14 cellular contexts compared by ENCODE assay signal in genomic region chr7:94440460-94441039, GRCh38. TPM values are rescaled to one million over a fixed set of nuclear protein-coding genes. Genes with fewer than 3 reads are reported as not detected.
DNase-seq lines count a peak whose midpoint lies in the region; ATAC-seq, FAIRE-seq and TF ChIP-seq lines count a peak whose summit lies in the region.
"Had no signal": no experiment of that assay in that cellular context is flagged by ENCODE, and none has a peak within 500 bp of the region (broad histone marks: within the 10 kb centered on the region; RNA-seq: fewer than 3 reads in every experiment).

No MANE protein-coding gene starts in this region.

- H3K4me3 ChIP-seq in HepG2 (replicated peaks in 1 of 3; ENCODE audit: insufficient read depth in 1 of 3, low read depth in 2 of 3, low read length in 3 of 3) (peak overlapping the region; percentile 15 to 56 (median 38); a peak in 4 of 6 replicates), right lobe of liver (no peak overlapping the region), esophagus muscularis mucosa (no peak overlapping the region)
- H3K4me3 ChIP-seq: gastrocnemius medialis, HAP-1 had no signal

- H3K4me1 ChIP-seq in HepG2 (ENCODE audit: insufficient read depth, low read length) (peaks cover 53% of the 10 kb centered on the region), right lobe of liver (no peaks in the 10 kb centered on the region), esophagus muscularis mucosa (peaks cover 0 to 8% (median 3%) of the 10 kb centered on the region in 4 donors)
- H3K4me1 ChIP-seq: gastrocnemius medialis had no signal

- H3K27me3 ChIP-seq in HepG2 (ENCODE audit: control insufficient read depth in 1 of 2, insufficient read depth in 2 of 2, low read length in 2 of 2) = no peaks in the 10 kb centered on the region
- peaks cover 0 to 5% of the 10 kb centered on the region in 2 donors for H3K27me3 ChIP-seq in right lobe of liver
- H3K27me3 ChIP-seq in esophagus muscularis mucosa = no peaks in the 10 kb centered on the region
- H3K27me3 ChIP-seq: gastrocnemius medialis had no signal

- peak overlapping the region; percentile 60 for H3K9ac ChIP-seq in HepG2 (ENCODE audit: insufficient read depth, low read depth, low read length)

- no peaks in the 10 kb centered on the region for H4K20me1 ChIP-seq in HepG2 (ENCODE audit: insufficient read depth, low read length)

- TF ChIP-seq RAD21 in HepG2 (CRISPR knock-in tag; IDR thresholded peaks at IDR 0.05) = no peak

- TF ChIP-seq CTCF in HepG2 (CRISPR knock-in tag; IDR thresholded peaks at IDR 0.05) (no peak), right lobe of liver (IDR thresholded peaks at IDR 0.05) (no peak), GM13976 (IDR thresholded peaks at IDR 0.05; ENCODE audit: borderline replicate concordance, control extremely low read depth, extremely low read depth, insufficient read depth, missing control alignments) (no peak), esophagus muscularis mucosa (IDR thresholded peaks at IDR 0.05) (no peak)

- TF ChIP-seq POLR2A in HepG2 (IDR thresholded peaks at IDR 0.05; ENCODE audit: insufficient read depth in 1 of 2, low read depth in 2 of 2, low read length in 2 of 2) (no peak), right lobe of liver (IDR thresholded peaks at IDR 0.05) (no peak), esophagus muscularis mucosa (IDR thresholded peaks at IDR 0.05; ENCODE audit: low read depth) (no peak)

- peak; percentile 68 for DNase-seq in HepG2 (ENCODE audit: low spot score)
- DNase-seq in right lobe of liver = no peak
- DNase-seq in astrocyte of the hippocampus (ENCODE audit: low read depth, low spot score) = peak; percentile 74
- peak; percentile 88 for DNase-seq in islet precursor cell
- no peak for DNase-seq in GM13976 (ENCODE audit: low spot score)
- DNase-seq in esophagus muscularis mucosa (ENCODE audit: extremely low spot score) = no peak
- DNase-seq in NOMO-1 treated with dmso at 0.1 percent for 144 hours (lab: John Stamatoyannopoulos, UW; ENCODE audit: unreplicated experiment) = no peak
- DNase-seq: activated naive CD4-positive, alpha-beta T cell treated with anti-CD3 and anti-CD28 coated beads, Interleukin-2, amount 50 U/mL, for 16 hours; gastrocnemius medialis; NCI-H82 had no signal

- H3K9me3 ChIP-seq in HepG2 (ENCODE audit: low read length) (no peaks in the 10 kb centered on the region), right lobe of liver (no peaks in the 10 kb centered on the region), esophagus muscularis mucosa (no peaks in the 10 kb centered on the region)
- H3K9me3 ChIP-seq: gastrocnemius medialis, HAP-1 had no signal

- 5% methylated on average over 7 of the region's 7 CpGs for WGBS in HepG2 (ENCODE audit: low lambda C conversion rate)
- 57% methylated on average over 7 of the region's 7 CpGs for WGBS in right lobe of liver (ENCODE audit: insufficient coverage, low coverage, low lambda C conversion rate, missing lambda C conversion rate)
- WGBS in esophagus muscularis mucosa = 71% methylated on average over 7 of the region's 7 CpGs

- TF ChIP-seq EP300 in HepG2 (IDR thresholded peaks at IDR 0.05; ENCODE audit: low read depth in 2 of 2, low read length in 2 of 2) (peak in 1 of 2 experiments; percentile 54; a peak in 2 of 4 replicates), HepG2 (CRISPR knock-in tag; IDR thresholded peaks at IDR 0.05; ENCODE audit: borderline replicate concordance) (no peak), esophagus muscularis mucosa (IDR thresholded peaks at IDR 0.05) (no peak)

- CTCF ChIA-PET in HepG2 (lab: Yijun Ruan, JAX; ENCODE audit: low intra/inter-chr PET ratio, low total read pairs) = no interaction called here

- H3K36me3 ChIP-seq in HepG2 (replicated peaks in 1 of 2; ENCODE audit: control insufficient read depth in 1 of 2, insufficient read depth in 2 of 2, low read length in 2 of 2) (no peaks in the 10 kb centered on the region), right lobe of liver (no peaks in the 10 kb centered on the region), esophagus muscularis mucosa (no peaks in the 10 kb centered on the region)
- H3K36me3 ChIP-seq: gastrocnemius medialis, HAP-1 had no signal

- in situ Hi-C loops in HepG2 (cut with HindIII; ENCODE audit: extremely low pct_ligation_motif_present, low pct_unique_long_range_greater_than_20kb) (loop anchor here (25.0 kb wide), 1 partner anchor 797 kb away; no protein-coding TSS in a partner anchor), GM13976 (cut with MboI; ENCODE audit: low sequenced_read_pairs, unreplicated experiment) (no loop called here)

- intact Hi-C loops in HepG2 (cut with micrococcal nuclease; ENCODE audit: unreplicated experiment) (loop anchor here (10.0 kb wide), 1 partner anchor 764 kb away; no protein-coding TSS in a partner anchor), right lobe of liver (cut with DNase I) (no loop called here), esophagus muscularis mucosa (cut with DNase I) (no loop called here)

- H3K4me2 ChIP-seq in HepG2 (ENCODE audit: low read depth, low read length) = peak overlapping the region; percentile 76

- no peaks in the 10 kb centered on the region for H3K79me2 ChIP-seq in HepG2 (ENCODE audit: insufficient read depth, low read length)

- FAIRE-seq in HepG2 (lab: Jason Lieb, UNC) = peak; percentile 56
- FAIRE-seq: colon had no signal

- H3K27ac ChIP-seq in HepG2 (ENCODE audit: extremely low read length, insufficient read depth, low read length) (peak overlapping the region; percentile 71), right lobe of liver (no peak overlapping the region), esophagus muscularis mucosa (replicated peaks in 1 of 4) (no peak overlapping the region)
- H3K27ac ChIP-seq: gastrocnemius medialis, VCaP had no signal

- ATAC-seq in HepG2 (peak; percentile 91), right lobe of liver (no peak), esophagus mucosa (no peak)
- ATAC-seq: gastrocnemius medialis had no signal

- H2AFZ ChIP-seq in HepG2 (ENCODE audit: low read length) = peak overlapping the region; percentile 37

- POLR2A ChIA-PET in HepG2 (lab: Yijun Ruan, JAX) = interaction anchor here (0.8 to 1.0 kb wide), 2 partner anchors 216 to 468 kb away, joined by 3 read pairs; no protein-coding TSS in a partner anchor

- BruUV-seq in HepG2 (replicated peaks; lab: Mats Ljungman, UMichigan) = no TSS peak

TF ChIP-seq in HepG2, 621 proteins besides CTCF, POLR2A, EP300 and RAD21 (continues in another document):
- TF ChIP-seq KDM1A (CRISPR knock-in tag; IDR thresholded peaks at IDR 0.05) (no peak), HDAC2 (CRISPR knock-in tag; IDR thresholded peaks at IDR 0.05) (peak; percentile 60), ZNF629 (CRISPR knock-in tag; conservative IDR thresholded peaks at IDR 0.05) (no peak), CHCHD3 (CRISPR knock-in tag; IDR thresholded peaks at IDR 0.05) (no peak), ZMYM4 (CRISPR knock-in tag; IDR thresholded peaks at IDR 0.05) (peak; percentile 81)
- TF ChIP-seq, protein P1, sequence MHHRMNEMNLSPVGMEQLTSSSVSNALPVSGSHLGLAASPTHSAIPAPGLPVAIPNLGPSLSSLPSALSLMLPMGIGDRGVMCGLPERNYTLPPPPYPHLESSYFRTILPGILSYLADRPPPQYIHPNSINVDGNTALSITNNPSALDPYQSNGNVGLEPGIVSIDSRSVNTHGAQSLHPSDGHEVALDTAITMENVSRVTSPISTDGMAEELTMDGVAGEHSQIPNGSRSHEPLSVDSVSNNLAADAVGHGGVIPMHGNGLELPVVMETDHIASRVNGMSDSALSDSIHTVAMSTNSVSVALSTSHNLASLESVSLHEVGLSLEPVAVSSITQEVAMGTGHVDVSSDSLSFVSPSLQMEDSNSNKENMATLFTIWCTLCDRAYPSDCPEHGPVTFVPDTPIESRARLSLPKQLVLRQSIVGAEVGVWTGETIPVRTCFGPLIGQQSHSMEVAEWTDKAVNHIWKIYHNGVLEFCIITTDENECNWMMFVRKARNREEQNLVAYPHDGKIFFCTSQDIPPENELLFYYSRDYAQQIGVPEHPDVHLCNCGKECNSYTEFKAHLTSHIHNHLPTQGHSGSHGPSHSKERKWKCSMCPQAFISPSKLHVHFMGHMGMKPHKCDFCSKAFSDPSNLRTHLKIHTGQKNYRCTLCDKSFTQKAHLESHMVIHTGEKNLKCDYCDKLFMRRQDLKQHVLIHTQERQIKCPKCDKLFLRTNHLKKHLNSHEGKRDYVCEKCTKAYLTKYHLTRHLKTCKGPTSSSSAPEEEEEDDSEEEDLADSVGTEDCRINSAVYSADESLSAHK (CRISPR knock-in tag; IDR thresholded peaks at IDR 0.05; ENCODE audit: borderline replicate concordance) = no peak
- TF ChIP-seq, protein P2, sequence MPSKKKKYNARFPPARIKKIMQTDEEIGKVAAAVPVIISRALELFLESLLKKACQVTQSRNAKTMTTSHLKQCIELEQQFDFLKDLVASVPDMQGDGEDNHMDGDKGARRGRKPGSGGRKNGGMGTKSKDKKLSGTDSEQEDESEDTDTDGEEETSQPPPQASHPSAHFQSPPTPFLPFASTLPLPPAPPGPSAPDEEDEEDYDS (CRISPR knock-in tag; IDR thresholded peaks at IDR 0.05) = no peak

RNA-seq across cellular contexts. Expression of gene COL1A2, which starts 45.9 kb away (rescaled TPM):
- not detected in 2 replicates for total RNA-seq in HepG2 (2016; rRNA removed; fragmentation: Illumina TruSeq; extraction: Trizol)
- not detected in 2 replicates for total RNA-seq in HepG2 (2016; cell fraction: cytosol; rRNA removed; fragmentation: Illumina TruSeq; extraction: Trizol; ENCODE audit: low read depth)
- not detected in 2 replicates for total RNA-seq in HepG2 (2016; cell fraction: insoluble cytoplasmic fraction; rRNA removed; fragmentation: Illumina TruSeq; extraction: Trizol)
- not detected in 2 replicates for total RNA-seq in HepG2 (2016; cell fraction: membrane; rRNA removed; fragmentation: Illumina TruSeq; extraction: Trizol)
- not detected in 2 replicates for total RNA-seq in HepG2 (2016; cell fraction: nucleus; rRNA removed; fragmentation: Illumina TruSeq; extraction: Trizol)
- polyA plus RNA-seq in HepG2 (2011; rRNA removed) = not detected in 2 replicates
- polyA plus RNA-seq in HepG2 (2011; cell fraction: cytosol; rRNA removed) = not detected in 2 replicates
- polyA plus RNA-seq in HepG2 (2011; cell fraction: nucleus; rRNA removed) = not detected in 2 replicates
- polyA plus RNA-seq in HepG2 (2012) = not detected in 2 replicates
- not detected in 2 replicates for polyA plus RNA-seq in HepG2 (2016; cell fraction: cytosol; fragmentation: Illumina TruSeq; extraction: Trizol; ENCODE audit: low read depth)
- not detected in 2 replicates for polyA plus RNA-seq in HepG2 (2016; cell fraction: insoluble cytoplasmic fraction; fragmentation: Illumina TruSeq; extraction: Trizol; ENCODE audit: low read depth)
- polyA plus RNA-seq in HepG2 (2016; cell fraction: membrane; fragmentation: Illumina TruSeq; extraction: Trizol; ENCODE audit: low read depth) = not detected in 2 replicates
- polyA plus RNA-seq in HepG2 (2016; cell fraction: nucleus; fragmentation: Illumina TruSeq; extraction: Trizol; ENCODE audit: insufficient read depth, low read depth) = not detected in 2 replicates
- polyA minus RNA-seq in HepG2 (2011; rRNA and poly(A)+ RNA removed; ENCODE audit: low replicate concordance) = 0.07 TPM in 1 of 2 replicates, not detected in the other
- not detected in 2 replicates for polyA minus RNA-seq in HepG2 (2011; cell fraction: cytosol; rRNA and poly(A)+ RNA removed)
- polyA minus RNA-seq in HepG2 (2011; cell fraction: nucleus; rRNA and poly(A)+ RNA removed) = not detected in 2 replicates
- 10 to 100 TPM in 5 of 6 experiments, 1 to 10 TPM in 1; 5.6 to 49.8 (median 18.4) TPM for total RNA-seq in right lobe of liver
- total RNA-seq in esophagus mucosa = 21.9 TPM
- total RNA-seq in esophagus muscularis mucosa = 100 to 1,000 TPM; 227 to 697 (median 347) TPM

Comparison
In these comparisons a context has a peak if more than half of its experiments do, and no peak if none do; other contexts are left out.
1. DNase-seq: peak in HepG2 (single experiment), astrocyte of the hippocampus (single experiment) and islet precursor cell (single experiment); none in right lobe of liver (0 of 3), GM13976 (single experiment), esophagus muscularis mucosa (single experiment) and NOMO-1 treated with dmso at 0.1 percent for 144 hours (single experiment).
2. H3K4me3 ChIP-seq: peak in HepG2 (3 of 3); none in right lobe of liver (0 of 3) and esophagus muscularis mucosa (0 of 4).
3. RNA of gene COL1A2, which starts 45.9 kb away (total RNA-seq): 227 to 697 TPM in esophagus muscularis mucosa, 21.9 TPM in esophagus mucosa (single experiment) and 5.6 to 49.8 TPM in right lobe of liver; not detected in HepG2; every median in the first group is over 4 times any median in the second.